ENCODE assay signal across 1 cellular context in genomic region chr19:12996542-12997094, GRCh38.
A peak's percentile ranks its signal among the peaks of the same experiment; 100 is the strongest.
TF ChIP-seq lines count a peak whose summit lies in the region.

No MANE protein-coding gene starts in this region.

TF ChIP-seq in HepG2, 621 proteins besides CTCF, POLR2A, EP300 and RAD21 (continued from another document and continues in another):
- TF ChIP-seq GPBP1L1 (CRISPR knock-in tag; IDR thresholded peaks at IDR 0.05): no peak
- 0 out of 2 replicates have a peak, but pooled peaks have one; percentile 52 for TF ChIP-seq FOXC1 (CRISPR knock-in tag; IDR thresholded peaks at IDR 0.05; ENCODE audit: borderline replicate concordance)
- TF ChIP-seq, protein P1, sequence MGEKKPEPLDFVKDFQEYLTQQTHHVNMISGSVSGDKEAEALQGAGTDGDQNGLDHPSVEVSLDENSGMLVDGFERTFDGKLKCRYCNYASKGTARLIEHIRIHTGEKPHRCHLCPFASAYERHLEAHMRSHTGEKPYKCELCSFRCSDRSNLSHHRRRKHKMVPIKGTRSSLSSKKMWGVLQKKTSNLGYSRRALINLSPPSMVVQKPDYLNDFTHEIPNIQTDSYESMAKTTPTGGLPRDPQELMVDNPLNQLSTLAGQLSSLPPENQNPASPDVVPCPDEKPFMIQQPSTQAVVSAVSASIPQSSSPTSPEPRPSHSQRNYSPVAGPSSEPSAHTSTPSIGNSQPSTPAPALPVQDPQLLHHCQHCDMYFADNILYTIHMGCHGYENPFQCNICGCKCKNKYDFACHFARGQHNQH (CRISPR knock-in tag; IDR thresholded peaks at IDR 0.05): no peak; the same call in 1 of the 2 replicates
- peak; percentile 59; the same call in 1 of the 2 replicates for TF ChIP-seq MYC (CRISPR knock-in tag; IDR thresholded peaks at IDR 0.05; ENCODE audit: borderline replicate concordance)
- TF ChIP-seq STAG1 (CRISPR knock-in tag; IDR thresholded peaks at IDR 0.05): peak; percentile 48; the same call in 1 of the 2 replicates
- TF ChIP-seq, protein P2, sequence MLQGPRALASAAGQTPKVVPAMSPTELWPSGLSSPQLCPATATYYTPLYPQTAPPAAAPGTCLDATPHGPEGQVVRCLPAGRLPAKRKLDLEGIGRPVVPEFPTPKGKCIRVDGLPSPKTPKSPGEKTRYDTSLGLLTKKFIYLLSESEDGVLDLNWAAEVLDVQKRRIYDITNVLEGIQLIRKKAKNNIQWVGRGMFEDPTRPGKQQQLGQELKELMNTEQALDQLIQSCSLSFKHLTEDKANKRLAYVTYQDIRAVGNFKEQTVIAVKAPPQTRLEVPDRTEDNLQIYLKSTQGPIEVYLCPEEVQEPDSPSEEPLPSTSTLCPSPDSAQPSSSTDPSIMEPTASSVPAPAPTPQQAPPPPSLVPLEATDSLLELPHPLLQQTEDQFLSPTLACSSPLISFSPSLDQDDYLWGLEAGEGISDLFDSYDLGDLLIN (CRISPR knock-in tag; IDR thresholded peaks at IDR 0.05; ENCODE audit: borderline replicate concordance): no peak
- peak; percentile 69; the same call in 1 of the 2 replicates for TF ChIP-seq THRA (CRISPR knock-in tag; IDR thresholded peaks at IDR 0.05; ENCODE audit: borderline replicate concordance)
- TF ChIP-seq, protein P3, sequence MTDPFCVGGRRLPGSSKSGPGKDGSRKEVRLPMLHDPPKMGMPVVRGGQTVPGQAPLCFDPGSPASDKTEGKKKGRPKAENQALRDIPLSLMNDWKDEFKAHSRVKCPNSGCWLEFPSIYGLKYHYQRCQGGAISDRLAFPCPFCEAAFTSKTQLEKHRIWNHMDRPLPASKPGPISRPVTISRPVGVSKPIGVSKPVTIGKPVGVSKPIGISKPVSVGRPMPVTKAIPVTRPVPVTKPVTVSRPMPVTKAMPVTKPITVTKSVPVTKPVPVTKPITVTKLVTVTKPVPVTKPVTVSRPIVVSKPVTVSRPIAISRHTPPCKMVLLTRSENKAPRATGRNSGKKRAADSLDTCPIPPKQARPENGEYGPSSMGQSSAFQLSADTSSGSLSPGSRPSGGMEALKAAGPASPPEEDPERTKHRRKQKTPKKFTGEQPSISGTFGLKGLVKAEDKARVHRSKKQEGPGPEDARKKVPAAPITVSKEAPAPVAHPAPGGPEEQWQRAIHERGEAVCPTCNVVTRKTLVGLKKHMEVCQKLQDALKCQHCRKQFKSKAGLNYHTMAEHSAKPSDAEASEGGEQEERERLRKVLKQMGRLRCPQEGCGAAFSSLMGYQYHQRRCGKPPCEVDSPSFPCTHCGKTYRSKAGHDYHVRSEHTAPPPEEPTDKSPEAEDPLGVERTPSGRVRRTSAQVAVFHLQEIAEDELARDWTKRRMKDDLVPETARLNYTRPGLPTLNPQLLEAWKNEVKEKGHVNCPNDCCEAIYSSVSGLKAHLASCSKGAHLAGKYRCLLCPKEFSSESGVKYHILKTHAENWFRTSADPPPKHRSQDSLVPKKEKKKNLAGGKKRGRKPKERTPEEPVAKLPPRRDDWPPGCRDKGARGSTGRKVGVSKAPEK (CRISPR knock-in tag; IDR thresholded peaks at IDR 0.05; ENCODE audit: borderline replicate concordance): no peak
- TF ChIP-seq ZNF260 (CRISPR knock-in tag; IDR thresholded peaks at IDR 0.05; ENCODE audit: borderline replicate concordance, low read depth): no peak
- TF ChIP-seq SNAPC5 (CRISPR knock-in tag; IDR thresholded peaks at IDR 0.05; ENCODE audit: borderline replicate concordance): no peak
- TF ChIP-seq ZFX (CRISPR knock-in tag; IDR thresholded peaks at IDR 0.05; ENCODE audit: low read depth): peak; percentile 71
- TF ChIP-seq SNAPC2 (CRISPR knock-in tag; IDR thresholded peaks at IDR 0.05): 0 out of 2 replicates have a peak, but pooled peaks have one; percentile 35
- no peak for TF ChIP-seq ETV6 (CRISPR knock-in tag; conservative IDR thresholded peaks at IDR 0.05)
- no peak for TF ChIP-seq ZNF781 (CRISPR knock-in tag; IDR thresholded peaks at IDR 0.05; ENCODE audit: borderline replicate concordance, not compliant biosample characterization)
- 0 out of 2 replicates have a peak, but pooled peaks have one; percentile 30 for TF ChIP-seq ZNF691 (CRISPR knock-in tag; IDR thresholded peaks at IDR 0.05; ENCODE audit: borderline replicate concordance, low read depth)
- TF ChIP-seq ZBTB40 (IDR thresholded peaks at IDR 0.05): no peak
- TF ChIP-seq ZBTB40 (CRISPR knock-in tag; IDR thresholded peaks at IDR 0.05): no peak
- TF ChIP-seq, protein P4, sequence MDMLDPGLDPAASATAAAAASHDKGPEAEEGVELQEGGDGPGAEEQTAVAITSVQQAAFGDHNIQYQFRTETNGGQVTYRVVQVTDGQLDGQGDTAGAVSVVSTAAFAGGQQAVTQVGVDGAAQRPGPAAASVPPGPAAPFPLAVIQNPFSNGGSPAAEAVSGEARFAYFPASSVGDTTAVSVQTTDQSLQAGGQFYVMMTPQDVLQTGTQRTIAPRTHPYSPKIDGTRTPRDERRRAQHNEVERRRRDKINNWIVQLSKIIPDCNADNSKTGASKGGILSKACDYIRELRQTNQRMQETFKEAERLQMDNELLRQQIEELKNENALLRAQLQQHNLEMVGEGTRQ (IDR thresholded peaks at IDR 0.05; ENCODE audit: low read depth, low read length): no peak
- TF ChIP-seq, protein P4 (CRISPR knock-in tag; IDR thresholded peaks at IDR 0.05; ENCODE audit: borderline replicate concordance): no peak
- TF ChIP-seq SAP130 (CRISPR knock-in tag; IDR thresholded peaks at IDR 0.05; ENCODE audit: low read depth): peak; percentile 65
- peak; percentile 18; the same call in 1 of the 2 replicates for TF ChIP-seq ZNF792 (CRISPR knock-in tag; IDR thresholded peaks at IDR 0.05)
- TF ChIP-seq ZNF256 (CRISPR knock-in tag; conservative IDR thresholded peaks at IDR 0.05): no peak
- TF ChIP-seq XBP1 (CRISPR knock-in tag; IDR thresholded peaks at IDR 0.05): no peak
- TF ChIP-seq ZSCAN21 (CRISPR knock-in tag; IDR thresholded peaks at IDR 0.05; ENCODE audit: borderline replicate concordance): peak; percentile 46; the same call in 1 of the 2 replicates
- TF ChIP-seq ERF (CRISPR knock-in tag; IDR thresholded peaks at IDR 0.05): no peak
- no peak for TF ChIP-seq MTA3 (CRISPR knock-in tag; IDR thresholded peaks at IDR 0.05)
- no peak for TF ChIP-seq STAT5B (CRISPR knock-in tag; IDR thresholded peaks at IDR 0.05)
- TF ChIP-seq, protein P5, sequence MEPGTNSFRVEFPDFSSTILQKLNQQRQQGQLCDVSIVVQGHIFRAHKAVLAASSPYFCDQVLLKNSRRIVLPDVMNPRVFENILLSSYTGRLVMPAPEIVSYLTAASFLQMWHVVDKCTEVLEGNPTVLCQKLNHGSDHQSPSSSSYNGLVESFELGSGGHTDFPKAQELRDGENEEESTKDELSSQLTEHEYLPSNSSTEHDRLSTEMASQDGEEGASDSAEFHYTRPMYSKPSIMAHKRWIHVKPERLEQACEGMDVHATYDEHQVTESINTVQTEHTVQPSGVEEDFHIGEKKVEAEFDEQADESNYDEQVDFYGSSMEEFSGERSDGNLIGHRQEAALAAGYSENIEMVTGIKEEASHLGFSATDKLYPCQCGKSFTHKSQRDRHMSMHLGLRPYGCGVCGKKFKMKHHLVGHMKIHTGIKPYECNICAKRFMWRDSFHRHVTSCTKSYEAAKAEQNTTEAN (CRISPR knock-in tag; conservative IDR thresholded peaks at IDR 0.05): no peak
- TF ChIP-seq PCBP2 (optimal IDR thresholded peaks at IDR 0.05; ENCODE audit: low read depth, low read length, poor library complexity, severe bottlenecking): no peak
- TF ChIP-seq, protein P6, sequence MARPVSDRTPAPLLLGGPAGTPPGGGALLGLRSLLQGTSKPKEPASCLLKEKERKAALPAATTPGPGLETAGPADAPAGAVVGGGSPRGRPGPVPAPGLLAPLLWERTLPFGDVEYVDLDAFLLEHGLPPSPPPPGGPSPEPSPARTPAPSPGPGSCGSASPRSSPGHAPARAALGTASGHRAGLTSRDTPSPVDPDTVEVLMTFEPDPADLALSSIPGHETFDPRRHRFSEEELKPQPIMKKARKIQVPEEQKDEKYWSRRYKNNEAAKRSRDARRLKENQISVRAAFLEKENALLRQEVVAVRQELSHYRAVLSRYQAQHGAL (CRISPR knock-in tag; IDR thresholded peaks at IDR 0.05; ENCODE audit: not compliant biosample characterization): no peak
- TF ChIP-seq ZNF143 (CRISPR knock-in tag; IDR thresholded peaks at IDR 0.05): no peak
